In the genomic region with DNA sequence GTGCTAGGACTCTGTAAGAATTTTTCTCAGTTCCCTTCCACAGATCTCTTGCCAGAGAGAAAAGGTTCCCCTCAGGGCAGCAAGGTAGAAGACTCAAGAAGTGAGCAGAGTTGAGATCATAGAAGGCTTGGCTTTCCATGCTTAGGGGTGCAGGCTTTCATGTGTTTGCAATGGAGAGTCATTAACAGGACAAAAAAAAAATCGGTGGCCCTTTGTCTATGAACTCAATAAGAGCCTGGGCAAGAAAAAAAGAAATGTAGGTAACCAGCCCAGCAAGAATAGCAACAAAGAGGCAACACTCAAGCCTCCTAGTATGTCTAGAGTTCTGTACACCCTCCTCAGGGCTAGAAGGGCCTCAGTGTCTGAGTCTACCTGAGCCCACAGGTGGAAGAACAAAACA, we compare ENCODE assay signal across 31 cellular contexts.
"Had no signal": no experiment of that assay in that cellular context is flagged by ENCODE, and none has a peak within 500 bp of the region (broad histone marks: within the 10 kb centered on the region; RNA-seq: fewer than 3 reads in every experiment).

No MANE protein-coding gene starts in this region.

- H3K36me3 ChIP-seq: adrenal gland, colonic mucosa, esophagus muscularis mucosa, gastrocnemius medialis, heart left ventricle had no signal

- H3K36me3 Mint-ChIP-seq: activated CD4-positive, alpha-beta memory T cell treated with anti-CD3 and anti-CD28 coated beads for 36 hours; activated CD8-positive, alpha-beta memory T cell treated with anti-CD3 and anti-CD28 coated beads, Interleukin-2, amount 10 ng/mL, durations not matched to agents 7 days and 5 days; activated naive CD4-positive, alpha-beta T cell treated with anti-CD3 and anti-CD28 coated beads, Interleukin-2, amount 50 U/mL, for 24 hours; activated naive CD8-positive, alpha-beta T cell treated with anti-CD3 and anti-CD28 coated beads for 36 hours had no signal

- H3K27ac ChIP-seq: adrenal gland, body of pancreas, colonic mucosa, esophagus muscularis mucosa, foreskin keratinocyte, gastrocnemius medialis, heart left ventricle, hepatocyte had no signal

- H3K79me2 ChIP-seq: hepatocyte had no signal

- H3K4me3 ChIP-seq: adrenal gland, body of pancreas, colonic mucosa, esophagus muscularis mucosa, gastrocnemius medialis, heart left ventricle, hepatocyte had no signal

- ATAC-seq: activated CD4-positive, alpha-beta T cell treated with anti-CD3 and anti-CD28 coated beads for 36 hours; activated CD8-positive, alpha-beta memory T cell treated with anti-CD3 and anti-CD28 coated beads, Interleukin-2, amount 10 ng/mL, durations not matched to agents 7 days and 5 days; activated CD8-positive, alpha-beta T cell treated with anti-CD3 and anti-CD28 coated beads, Interleukin-2, amount 10 ng/mL, durations not matched to agents 7 days and 5 days; activated naive CD8-positive, alpha-beta T cell treated with anti-CD3 and anti-CD28 coated beads, Interleukin-2, amount 50 U/mL, for 24 hours; body of pancreas; foreskin keratinocyte; gastrocnemius medialis; heart left ventricle had no signal

- H3K27ac Mint-ChIP-seq: activated CD4-positive, alpha-beta memory T cell treated with anti-CD3 and anti-CD28 coated beads for 36 hours; activated CD4-positive, alpha-beta T cell treated with anti-CD3 and anti-CD28 coated beads for 36 hours; activated CD4-positive, alpha-beta T cell treated with anti-CD3 and anti-CD28 coated beads, Interleukin-2, amount 10 ng/mL, durations not matched to agents 24 days and 14 days; activated CD8-positive, alpha-beta memory T cell treated with anti-CD3 and anti-CD28 coated beads, Interleukin-2, amount 10 ng/mL, durations not matched to agents 7 days and 5 days; activated CD8-positive, alpha-beta T cell treated with anti-CD3 and anti-CD28 coated beads, Interleukin-2, amount 10 ng/mL, durations not matched to agents 7 days and 5 days; activated naive CD4-positive, alpha-beta T cell treated with anti-CD3 and anti-CD28 coated beads for 36 hours; activated naive CD4-positive, alpha-beta T cell treated with anti-CD3 and anti-CD28 coated beads, Interleukin-2, amount 50 U/mL, for 24 hours; activated naive CD8-positive, alpha-beta T cell treated with anti-CD3 and anti-CD28 coated beads for 36 hours; activated naive CD8-positive, alpha-beta T cell treated with anti-CD3 and anti-CD28 coated beads, Interleukin-2, amount 50 U/mL, for 24 hours; activated T-helper 1 cell treated with anti-CD3 and anti-CD28 coated beads, Interleukin-12 subunit alpha, Interleukin-12 subunit beta, Interleukin-2, Interleukin-4 antibody, amounts not matched to agents 30 ng/mL and 10 ng/mL and 1 ng/mL, durations not matched to agents 14 hours and 24 hours and 36 hours; activated T-helper 2 cell treated with anti-CD3 and anti-CD28 coated beads, Interferon-gamma antibody, Interleukin-2, Interleukin-4, amounts not matched to agents 10 μg/mL and 5 μg/mL and 100 μg/mL, durations not matched to agents 14 hours and 24 hours and 36 hours had no signal

- H3K27me3 Mint-ChIP-seq: activated CD4-positive, alpha-beta T cell treated with anti-CD3 and anti-CD28 coated beads for 36 hours; activated naive CD4-positive, alpha-beta T cell treated with anti-CD3 and anti-CD28 coated beads, Interleukin-2, amount 50 U/mL, for 24 hours; activated naive CD8-positive, alpha-beta T cell treated with anti-CD3 and anti-CD28 coated beads for 36 hours had no signal

- H3K4me1 ChIP-seq: adrenal gland, colonic mucosa, foreskin keratinocyte, gastrocnemius medialis had no signal

- H3K9me3 Mint-ChIP-seq: activated CD4-positive, alpha-beta memory T cell treated with anti-CD3 and anti-CD28 coated beads for 36 hours; activated CD4-positive, alpha-beta T cell treated with anti-CD3 and anti-CD28 coated beads, Interleukin-2, amount 10 ng/mL, durations not matched to agents 24 days and 14 days; activated naive CD4-positive, alpha-beta T cell treated with anti-CD3 and anti-CD28 coated beads for 36 hours; activated naive CD4-positive, alpha-beta T cell treated with anti-CD3 and anti-CD28 coated beads, Interleukin-2, amount 50 U/mL, for 24 hours; activated naive CD8-positive, alpha-beta T cell treated with anti-CD3 and anti-CD28 coated beads for 36 hours; activated naive CD8-positive, alpha-beta T cell treated with anti-CD3 and anti-CD28 coated beads, Interleukin-2, amount 50 U/mL, for 24 hours; activated T-helper 1 cell treated with anti-CD3 and anti-CD28 coated beads, Interleukin-12 subunit alpha, Interleukin-12 subunit beta, Interleukin-2, Interleukin-4 antibody, amounts not matched to agents 30 ng/mL and 10 ng/mL and 1 ng/mL, durations not matched to agents 14 hours and 24 hours and 36 hours; activated T-helper 2 cell treated with anti-CD3 and anti-CD28 coated beads, Interferon-gamma antibody, Interleukin-2, Interleukin-4, amounts not matched to agents 10 μg/mL and 5 μg/mL and 100 μg/mL, durations not matched to agents 14 hours and 24 hours and 36 hours had no signal

- H3K4me1 Mint-ChIP-seq: activated CD4-positive, alpha-beta T cell treated with anti-CD3 and anti-CD28 coated beads, Interleukin-2, amount 10 ng/mL, durations not matched to agents 24 days and 14 days; activated CD8-positive, alpha-beta memory T cell treated with anti-CD3 and anti-CD28 coated beads, Interleukin-2, amount 10 ng/mL, durations not matched to agents 7 days and 5 days; activated naive CD8-positive, alpha-beta T cell treated with anti-CD3 and anti-CD28 coated beads, Interleukin-2, amount 50 U/mL, for 24 hours had no signal

- H3K9me3 ChIP-seq: adrenal gland, body of pancreas, colonic mucosa, esophagus muscularis mucosa, gastrocnemius medialis, heart left ventricle had no signal

- H3K4me2 ChIP-seq: hepatocyte had no signal

- DNase-seq: activated CD4-positive, alpha-beta memory T cell treated with anti-CD3 and anti-CD28 coated beads for 36 hours; activated CD4-positive, alpha-beta T cell treated with anti-CD3 and anti-CD28 coated beads for 36 hours; activated CD4-positive, alpha-beta T cell treated with anti-CD3 and anti-CD28 coated beads, Interleukin-2, amount 10 ng/mL, durations not matched to agents 24 days and 14 days; activated CD4-positive, CD25-positive, alpha-beta regulatory T cell; activated CD4-positive, CD25-positive, alpha-beta regulatory T cell treated with anti-CD3 and anti-CD28 coated beads, Interleukin-2, amount 50 U/mL, for 72 hours; activated CD8-positive, alpha-beta memory T cell treated with anti-CD3 and anti-CD28 coated beads, Interleukin-2, amount 10 ng/mL, durations not matched to agents 7 days and 5 days; activated CD8-positive, alpha-beta memory T cell treated with anti-CD3 and anti-CD28 coated beads, Interleukin-2, amount 50 U/mL, for 4 hours; activated CD8-positive, alpha-beta T cell treated with anti-CD3 and anti-CD28 coated beads, Interleukin-2, amount 10 ng/mL, durations not matched to agents 7 days and 5 days; activated effector memory CD4-positive, alpha-beta T cell treated with anti-CD3 and anti-CD28 coated beads, Interleukin-2, amount 50 U/mL, for 16 hours; activated naive CD4-positive, alpha-beta T cell treated with anti-CD3 and anti-CD28 coated beads for 36 hours; activated naive CD8-positive, alpha-beta T cell treated with anti-CD3 and anti-CD28 coated beads for 36 hours; activated naive CD8-positive, alpha-beta T cell treated with anti-CD3 and anti-CD28 coated beads, Interleukin-2, amount 50 U/mL, for 24 hours; activated T-cell treated with anti-CD3 and anti-CD28 coated beads, Interleukin-2, amount 50 U/mL, for 1 hour; activated T-cell treated with anti-CD3 and anti-CD28 coated beads, Interleukin-2, amount 50 U/mL, for 48 hours; adrenal gland; amygdala; aorta; body of pancreas; caudate nucleus; colonic mucosa; effector CD8-positive, alpha-beta T cell; gastrocnemius medialis; glutamatergic neuron; heart left ventricle; T-helper 2 cell had no signal

- H3K27me3 ChIP-seq: adrenal gland, body of pancreas, colonic mucosa, esophagus muscularis mucosa, gastrocnemius medialis, heart left ventricle, hepatocyte had no signal

- H3K4me3 Mint-ChIP-seq: activated CD4-positive, alpha-beta memory T cell treated with anti-CD3 and anti-CD28 coated beads for 36 hours; activated CD4-positive, alpha-beta T cell treated with anti-CD3 and anti-CD28 coated beads for 36 hours; activated CD4-positive, alpha-beta T cell treated with anti-CD3 and anti-CD28 coated beads, Interleukin-2, amount 10 ng/mL, durations not matched to agents 24 days and 14 days; activated CD8-positive, alpha-beta memory T cell treated with anti-CD3 and anti-CD28 coated beads, Interleukin-2, amount 10 ng/mL, durations not matched to agents 7 days and 5 days; activated CD8-positive, alpha-beta T cell treated with anti-CD3 and anti-CD28 coated beads, Interleukin-2, amount 10 ng/mL, durations not matched to agents 7 days and 5 days; activated naive CD4-positive, alpha-beta T cell treated with anti-CD3 and anti-CD28 coated beads for 36 hours; activated naive CD4-positive, alpha-beta T cell treated with anti-CD3 and anti-CD28 coated beads, Interleukin-2, amount 50 U/mL, for 24 hours; activated naive CD8-positive, alpha-beta T cell treated with anti-CD3 and anti-CD28 coated beads for 36 hours; activated naive CD8-positive, alpha-beta T cell treated with anti-CD3 and anti-CD28 coated beads, Interleukin-2, amount 50 U/mL, for 24 hours; activated T-helper 1 cell treated with anti-CD3 and anti-CD28 coated beads, Interleukin-12 subunit alpha, Interleukin-12 subunit beta, Interleukin-2, Interleukin-4 antibody, amounts not matched to agents 30 ng/mL and 10 ng/mL and 1 ng/mL, durations not matched to agents 14 hours and 24 hours and 36 hours had no signal

- H2AFZ ChIP-seq: hepatocyte had no signal
